In the genomic region with DNA sequence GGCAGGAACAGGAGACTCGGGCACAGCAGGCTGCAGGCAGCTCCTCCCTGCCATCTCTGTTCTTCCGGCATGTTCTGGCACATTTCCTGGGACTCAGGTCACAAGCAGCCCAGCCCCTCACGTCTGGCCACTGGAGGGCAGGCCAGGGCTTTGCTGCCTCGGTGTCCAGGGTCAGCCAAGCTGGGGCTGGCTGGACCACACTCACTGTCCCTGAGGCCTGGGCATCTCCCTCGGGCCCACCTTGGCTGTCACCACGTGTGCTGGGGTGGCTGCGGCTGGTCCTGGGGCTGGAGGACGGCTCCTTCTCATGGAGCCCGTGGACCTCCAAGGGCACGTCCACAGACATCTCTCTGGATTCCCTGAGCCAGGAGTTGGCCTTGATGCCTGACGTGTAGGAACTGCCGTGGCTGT, we compare ENCODE assay signal across 8 cellular contexts. TPM values are rescaled to one million over a fixed set of nuclear protein-coding genes. Genes with fewer than 3 reads are reported as not detected.
DNase-seq lines count a peak whose midpoint lies in the region; ATAC-seq and TF ChIP-seq lines count a peak whose summit lies in the region.

No MANE protein-coding gene starts in this region.

- TF ChIP-seq CTCF in PC-9 (conservative IDR thresholded peaks at IDR 0.05): peak; percentile 47; the same call in 1 of the 2 replicates
- TF ChIP-seq CTCF in parathyroid adenoma (IDR thresholded peaks at IDR 0.05): peak; percentile 20

- no peaks in the 10 kb centered on the region for H3F3A ChIP-seq in PC-9 (ENCODE audit: insufficient read depth, low read depth)

- H3K27me3 ChIP-seq in PC-9 (ENCODE audit: insufficient read depth, low read depth): peaks cover 47% of the 10 kb centered on the region
- no peaks in the 10 kb centered on the region for H3K27me3 ChIP-seq in parathyroid adenoma (ENCODE audit: control insufficient read depth, insufficient read depth, low read length)

- H4K20me1 ChIP-seq in PC-9 (ENCODE audit: insufficient read depth): no peaks in the 10 kb centered on the region

- H3K4me3 ChIP-seq in PC-9 (no peak overlapping the region), parathyroid adenoma (ENCODE audit: low read depth, low read length) (no peak overlapping the region)

- ATAC-seq in HG03108 (IDR thresholded peaks at IDR 0.05; ENCODE audit: unreplicated experiment): no peak
- ATAC-seq in GM19463 (IDR thresholded peaks at IDR 0.05; ENCODE audit: unreplicated experiment): no peak
- no peak for ATAC-seq in GM18867 (IDR thresholded peaks at IDR 0.05; ENCODE audit: unreplicated experiment)

- H3K4me1 ChIP-seq in PC-9 (replicated peaks; ENCODE audit: insufficient read depth): no peaks in the 10 kb centered on the region
- H3K4me1 ChIP-seq in parathyroid adenoma: no peaks in the 10 kb centered on the region

- H3K79me2 ChIP-seq in PC-9 (ENCODE audit: low read depth) (no peaks in the 10 kb centered on the region), parathyroid adenoma (no peaks in the 10 kb centered on the region)

- intact Hi-C loops in PC-9 (cut with micrococcal nuclease; ENCODE audit: unreplicated experiment): no loop called here

- H3K9me3 ChIP-seq in PC-9 (ENCODE audit: insufficient read depth, low read depth) (no peaks in the 10 kb centered on the region), parathyroid adenoma (ENCODE audit: control insufficient read depth, low read length) (no peaks in the 10 kb centered on the region)

- no peak overlapping the region for H2AFZ ChIP-seq in PC-9
- H2AFZ ChIP-seq in parathyroid adenoma: no peak overlapping the region

- H3K9me2 ChIP-seq in PC-9 (ENCODE audit: insufficient read depth): no peaks in the 10 kb centered on the region

- CTCF ChIA-PET in PC-9 (lab: Charles Lee): no interaction called here

- H3K4me2 ChIP-seq in PC-9 (no peak overlapping the region), parathyroid adenoma (ENCODE audit: low read length) (no peak overlapping the region)

- H3K27ac ChIP-seq in PC-9 (no peak overlapping the region), parathyroid adenoma (no peak overlapping the region)

- POLR2A ChIA-PET in PC-9 (lab: Charles Lee; ENCODE audit: unreplicated experiment): no interaction called here

- H3K9ac ChIP-seq in parathyroid adenoma: no peak overlapping the region

- H3K36me3 ChIP-seq in PC-9 (ENCODE audit: low read depth) (no peaks in the 10 kb centered on the region), parathyroid adenoma (ENCODE audit: control insufficient read depth, insufficient read depth, low read length) (no peaks in the 10 kb centered on the region)

- no TSS peak for BruUV-seq in PC-9 (replicated peaks; lab: Mats Ljungman, UMichigan)

- DNase-seq in EL (peak; percentile 60), PC-9 (peak in 1 of 2 experiments; percentile 8), foreskin melanocyte (peak; percentile 45)
- DNase-seq in activated CD4-positive, alpha-beta T cell treated with anti-CD3 and anti-CD28 coated beads for 4 hours: no peak

RNA-seq across cellular contexts. Expression of a gene that starts 18.5 kb away (rescaled TPM):
- not detected in 2 replicates for total RNA-seq in PC-9 (2021)

Comparison
In these comparisons a context has a peak if more than half of its experiments do, and no peak if none do; other contexts are left out.
1. DNase-seq: peak in EL (single experiment) and foreskin melanocyte (single experiment); none in activated CD4-positive, alpha-beta T cell treated with anti-CD3 and anti-CD28 coated beads for 4 hours (0 of 2).